1 cellular context compared by ENCODE assay signal in genomic region chr11:122791836-122792235, GRCh38.
TF ChIP-seq lines count a peak whose summit lies in the region.

No MANE protein-coding gene starts in this region.

TF ChIP-seq in GM12878, 131 proteins besides CTCF, POLR2A, EP300 and RAD21 (continued from another document):
- no peak for TF ChIP-seq ATF2 (IDR thresholded peaks at IDR 0.05; ENCODE audit: low read length)
